Comparison of ENCODE assay signal across 11 cellular contexts in genomic region chr6:81865712-81866111, GRCh38.
DNase-seq lines count a peak whose midpoint lies in the region; ATAC-seq and TF ChIP-seq lines count a peak whose summit lies in the region.
"Had no signal": no experiment of that assay in that cellular context is flagged by ENCODE, and none has a peak within 500 bp of the region (broad histone marks: within the 10 kb centered on the region; RNA-seq: fewer than 3 reads in every experiment).

No MANE protein-coding gene starts in this region.

- DNase-seq in A673 (ENCODE audit: low spot score) = peak; percentile 25
- DNase-seq in HPDE6-E6E7 (ENCODE audit: extremely low spot score) = peak; percentile 31
- DNase-seq in astrocyte of the spinal cord (ENCODE audit: low read depth, low spot score) = peak; percentile 77
- DNase-seq in iris pigment epithelial cell (ENCODE audit: low read depth) = peak; percentile 68
- DNase-seq in GM19238 (ENCODE audit: insufficient read length, low spot score) = no peak
- DNase-seq in stimulated activated CD4-positive, alpha-beta T cell treated with anti-CD3 and anti-CD28 coated beads, Interleukin-2, amount 100 ng/mL, for 24 hours = no peak
- no peak for DNase-seq in globus pallidus (ENCODE audit: low spot score)
- DNase-seq: uterus had no signal

- H3K4me3 ChIP-seq in A673 (ENCODE audit: low read depth, low read length, poor library complexity, severe bottlenecking) = no peak overlapping the region
- H3K4me3 ChIP-seq in astrocyte of the spinal cord (ENCODE audit: low read depth, low read length) = no peak overlapping the region
- H3K4me3 ChIP-seq: BLaER1 treated with 17β-estradiol and CSF1 and Interleukin-3, amounts not matched to agents 10 nM and 100 nM; uterus had no signal

- H3K27ac ChIP-seq in A673 (ENCODE audit: low read depth, low read length, poor library complexity, severe bottlenecking) = no peak overlapping the region
- H3K27ac ChIP-seq: BLaER1 treated with 17β-estradiol and CSF1 and Interleukin-3, amounts not matched to agents 10 nM and 100 nM; parathyroid adenoma; uterus had no signal

- peaks cover 4% of the 10 kb centered on the region for H3K4me1 ChIP-seq in A673 (ENCODE audit: insufficient read depth, low read length, poor library complexity, severe bottlenecking)
- H3K4me1 ChIP-seq: BLaER1 treated with 17β-estradiol and CSF1 and Interleukin-3, amounts not matched to agents 10 nM and 100 nM; parathyroid adenoma; uterus had no signal

- in situ Hi-C loops in astrocyte of the spinal cord (cut with HindIII; ENCODE audit: low sequenced_read_pairs) = no loop called here

- POLR2A ChIA-PET in A673 (lab: Charles Lee; ENCODE audit: low non-redundant PET) = no interaction called here

- H3K36me3 ChIP-seq in A673 (ENCODE audit: insufficient read depth, low read length, poor library complexity, severe bottlenecking) = no peaks in the 10 kb centered on the region
- H3K36me3 ChIP-seq: BLaER1 treated with 17β-estradiol and CSF1 and Interleukin-3, amounts not matched to agents 10 nM and 100 nM; uterus had no signal

- intact Hi-C loops in A673 (cut with micrococcal nuclease; ENCODE audit: unreplicated experiment) = no loop called here

- ATAC-seq in HG02852 (IDR thresholded peaks at IDR 0.05; ENCODE audit: unreplicated experiment) = no peak

- CTCF ChIA-PET in A673 (lab: Charles Lee) = no interaction called here

- H3K9me3 ChIP-seq in A673 (ENCODE audit: low read depth, low read length, poor library complexity, severe bottlenecking) = no peaks in the 10 kb centered on the region
- H3K9me3 ChIP-seq: BLaER1 treated with 17β-estradiol and CSF1 and Interleukin-3, amounts not matched to agents 10 nM and 100 nM; uterus had no signal

- no TSS peak for BruUV-seq in A673 (replicated peaks; lab: Mats Ljungman, UMichigan)

- no peaks in the 10 kb centered on the region for H3K27me3 ChIP-seq in A673 (replicated peaks; ENCODE audit: insufficient read depth, low read depth, low read length, poor library complexity)
- H3K27me3 ChIP-seq: BLaER1 treated with 17β-estradiol and CSF1 and Interleukin-3, amounts not matched to agents 10 nM and 100 nM; uterus had no signal

- TF ChIP-seq CTCF in A673 (conservative IDR thresholded peaks at IDR 0.05; ENCODE audit: low read depth, low read length) (no peak), astrocyte of the spinal cord (IDR thresholded peaks at IDR 0.05; ENCODE audit: low read depth, low read length) (no peak)

Comparison
In these comparisons a context has a peak if more than half of its experiments do, and no peak if none do; other contexts are left out.
1. DNase-seq: peak in A673 (single experiment), HPDE6-E6E7 (single experiment), astrocyte of the spinal cord (single experiment) and iris pigment epithelial cell (single experiment); none in GM19238 (single experiment), stimulated activated CD4-positive, alpha-beta T cell treated with anti-CD3 and anti-CD28 coated beads, Interleukin-2, amount 100 ng/mL, for 24 hours (0 of 2) and globus pallidus (single experiment).